Comparison of ENCODE assay signal across 8 cellular contexts in genomic region chr15:85504739-85505676, GRCh38.
DNase-seq lines count a peak whose midpoint lies in the region; ATAC-seq, FAIRE-seq and TF ChIP-seq lines count a peak whose summit lies in the region.

No MANE protein-coding gene starts in this region.

- no peak overlapping the region for H3K9ac ChIP-seq in astrocyte (ENCODE audit: low read length)

- H2AFZ ChIP-seq in astrocyte (ENCODE audit: low read depth, low read length), result no peak overlapping the region

- H3K36me3 ChIP-seq in HEK293 (ENCODE audit: control insufficient read depth in 2 of 2, insufficient read depth in 1 of 2, low read length in 2 of 2) (no peaks in the 10 kb centered on the region), astrocyte (ENCODE audit: insufficient read depth, low read length) (no peaks in the 10 kb centered on the region)

- ATAC-seq in CD4-positive, alpha-beta T cell (ENCODE audit: poor library complexity), result no peak
- ATAC-seq in HG03460 (IDR thresholded peaks at IDR 0.05; ENCODE audit: unreplicated experiment) (no peak), esophagus mucosa (no peak)

- peak in 7 of 10 experiments; percentile 6 to 30 (median 13) for DNase-seq in CD4-positive, alpha-beta T cell
- peak; percentile 66 for DNase-seq in RKO (ENCODE audit: low spot score)
- peak; percentile 41 for DNase-seq in astrocyte (ENCODE audit: low read depth)
- peak; percentile 22 for DNase-seq in iPS-NIHi11 (ENCODE audit: low spot score)
- DNase-seq in stimulated activated CD4-positive, alpha-beta T cell treated with anti-CD3 and anti-CD28 coated beads, Interleukin-12 subunit alpha, Interleukin-12 subunit beta, amount 100 ng/mL, for 48 hours (ENCODE audit: low read depth in 2 of 3, low spot score in 1 of 3), result peak in 2 of 3 donors; percentile 26 to 58

- H3K79me2 ChIP-seq in astrocyte (ENCODE audit: insufficient read depth, low read length), result peaks cover 82% of the 10 kb centered on the region

- H3K27me3 ChIP-seq in CD4-positive, alpha-beta T cell (ENCODE audit: control insufficient read depth, insufficient read depth, low read length), result no peaks in the 10 kb centered on the region
- H3K27me3 ChIP-seq in astrocyte (ENCODE audit: insufficient read depth, low read length), result no peaks in the 10 kb centered on the region

- no peak overlapping the region for H3K27ac ChIP-seq in CD4-positive, alpha-beta T cell (ENCODE audit: low read depth, low read length)
- no peak overlapping the region for H3K27ac ChIP-seq in HEK293 (ENCODE audit: extremely low read depth, low read depth, low read length)
- no peak overlapping the region for H3K27ac ChIP-seq in astrocyte (ENCODE audit: low read depth, low read length)

- no peaks in the 10 kb centered on the region for H3K27me3 Mint-ChIP-seq in CD4-positive, alpha-beta T cell
- no peaks in the 10 kb centered on the region for H3K27me3 Mint-ChIP-seq in astrocyte (ENCODE audit: low read depth, unreplicated experiment)

- H3K4me1 ChIP-seq in HEK293 (ENCODE audit: control insufficient read depth, insufficient read depth, low read length) (peaks cover 3% of the 10 kb centered on the region; the same call in 1 of the 2 replicates), astrocyte (ENCODE audit: insufficient read depth, low read length) (no peaks in the 10 kb centered on the region)

- POLR2A ChIA-PET in CD4-positive, alpha-beta T cell (lab: Charles Lee), result no interaction called here
- POLR2A ChIA-PET in HEK293 (lab: Yijun Ruan, JAX), result interaction anchor here (0.8 to 1.1 kb wide), 2 partner anchors 19 to 111 kb away, joined by 3 to 4 read pairs; no protein-coding TSS in a partner anchor

- H3K4me3 ChIP-seq in HEK293 (ENCODE audit: low read depth, low read length), result no peak overlapping the region
- no peak overlapping the region for H3K4me3 ChIP-seq in astrocyte (ENCODE audit: insufficient read depth, low read depth, low read length)

- intact Hi-C loops in CD4-positive, alpha-beta T cell (cut with DNase I, micrococcal nuclease), result loop anchor here (1.0 kb wide), 1 partner anchor 209 kb away; no protein-coding TSS in a partner anchor

- no peaks in the 10 kb centered on the region for H3K9me3 Mint-ChIP-seq in CD4-positive, alpha-beta T cell
- H3K9me3 Mint-ChIP-seq in astrocyte (ENCODE audit: unreplicated experiment), result no peaks in the 10 kb centered on the region

- no peak overlapping the region for H3K4me3 Mint-ChIP-seq in CD4-positive, alpha-beta T cell
- H3K4me3 Mint-ChIP-seq in astrocyte (ENCODE audit: unreplicated experiment), result no peak overlapping the region

- peaks cover 77% of the 10 kb centered on the region for H3K4me1 Mint-ChIP-seq in CD4-positive, alpha-beta T cell (ENCODE audit: low read depth)
- peaks cover 25% of the 10 kb centered on the region for H3K4me1 Mint-ChIP-seq in astrocyte (ENCODE audit: low read depth, unreplicated experiment)

- no peak overlapping the region for H3K27ac Mint-ChIP-seq in CD4-positive, alpha-beta T cell
- H3K27ac Mint-ChIP-seq in astrocyte (ENCODE audit: unreplicated experiment), result peak overlapping the region; percentile 4

- H3K36me3 Mint-ChIP-seq in CD4-positive, alpha-beta T cell (ENCODE audit: low read depth), result no peaks in the 10 kb centered on the region
- H3K36me3 Mint-ChIP-seq in astrocyte (ENCODE audit: low read depth, unreplicated experiment), result no peaks in the 10 kb centered on the region

- H3K4me2 ChIP-seq in astrocyte (ENCODE audit: low read length), result no peak overlapping the region

- no peak for FAIRE-seq in astrocyte (lab: Jason Lieb, UNC)

- CTCF ChIA-PET in CD4-positive, alpha-beta T cell (lab: Charles Lee), result interaction anchor here (0.6 to 3.5 kb wide), 9 partner anchors 11 to 476 kb away, joined by 3 to 16 read pairs (median 4); no protein-coding TSS in a partner anchor
- CTCF ChIA-PET in HEK293 (lab: Yijun Ruan, JAX), result interaction anchor here (0.5 to 6.1 kb wide), 40 partner anchors 9 to 295 kb away, joined by 3 to 46 read pairs (median 5); no protein-coding TSS in a partner anchor

- peak; percentile 75 for TF ChIP-seq CTCF in CD4-positive, alpha-beta T cell (IDR thresholded peaks at IDR 0.05)
- TF ChIP-seq CTCF in HEK293 (tag by site-specific recombination; IDR thresholded peaks at IDR 0.05) (no peak), astrocyte (IDR thresholded peaks at IDR 0.05; ENCODE audit: insufficient read depth, low read depth, low read length) (peak; percentile 71)

- peaks cover 80% of the 10 kb centered on the region for H4K20me1 ChIP-seq in astrocyte (ENCODE audit: insufficient read depth, low read length)

- H3K9me3 ChIP-seq in CD4-positive, alpha-beta T cell (ENCODE audit: control insufficient read depth, low read length), result no peaks in the 10 kb centered on the region
- H3K9me3 ChIP-seq in HEK293 (ENCODE audit: control insufficient read depth, insufficient read depth, low read depth, low read length) (no peaks in the 10 kb centered on the region), astrocyte (ENCODE audit: insufficient read depth, low read depth, low read length) (no peaks in the 10 kb centered on the region)

TF ChIP-seq in HEK293, 187 proteins besides CTCF, POLR2A, EP300 and RAD21:
- TF ChIP-seq ZSCAN5A (tag by site-specific recombination; IDR thresholded peaks at IDR 0.05), result no peak
- no peak for TF ChIP-seq ZNF544 (tag by site-specific recombination; IDR thresholded peaks at IDR 0.05)
- no peak for TF ChIP-seq MEIS1 (CRISPR knock-in tag; IDR thresholded peaks at IDR 0.05; ENCODE audit: borderline replicate concordance)
- TF ChIP-seq PRDM1 (tag by site-specific recombination; IDR thresholded peaks at IDR 0.05), result peak; percentile 69
- no peak for TF ChIP-seq OVOL3 (tag by site-specific recombination; IDR thresholded peaks at IDR 0.05)
- no peak for TF ChIP-seq ZNF658 (tag by site-specific recombination; IDR thresholded peaks at IDR 0.05)
- 0 out of 2 replicates have a peak, but pooled peaks have one; percentile 14 for TF ChIP-seq ZBTB17 (tag by site-specific recombination; IDR thresholded peaks at IDR 0.05)
- peak; percentile 37; the same call in 1 of the 2 replicates for TF ChIP-seq ZNF596 (tag by site-specific recombination; IDR thresholded peaks at IDR 0.05)
- TF ChIP-seq ZNF692 (tag by site-specific recombination; IDR thresholded peaks at IDR 0.05), result no peak
- no peak for TF ChIP-seq ZFP37 (tag by site-specific recombination; IDR thresholded peaks at IDR 0.05)
- no peak for TF ChIP-seq ZNF610 (tag by site-specific recombination; IDR thresholded peaks at IDR 0.05; ENCODE audit: borderline replicate concordance)
- TF ChIP-seq KLF16 (tag by site-specific recombination; IDR thresholded peaks at IDR 0.05), result no peak
- no peak for TF ChIP-seq ZNF670 (tag by site-specific recombination; IDR thresholded peaks at IDR 0.05; ENCODE audit: low read depth)
- no peak for TF ChIP-seq ZNF324 (tag by site-specific recombination; IDR thresholded peaks at IDR 0.05)
- no peak for TF ChIP-seq ZNF585B (tag by site-specific recombination; IDR thresholded peaks at IDR 0.05)
- TF ChIP-seq ZBTB10 (tag by site-specific recombination; IDR thresholded peaks at IDR 0.05), result no peak
- no peak for TF ChIP-seq ZNF10 (tag by site-specific recombination; IDR thresholded peaks at IDR 0.05)

Comparison
In these comparisons a context has a peak if more than half of its experiments do, and no peak if none do; other contexts are left out.
1. DNase-seq: peak in every context shown above with its lines; median percentile 66 in RKO; 42 in stimulated activated CD4-positive, alpha-beta T cell treated with anti-CD3 and anti-CD28 coated beads, Interleukin-12 subunit alpha, Interleukin-12 subunit beta, amount 100 ng/mL, for 48 hours; 41 in astrocyte; 22 in iPS-NIHi11; 13 in CD4-positive, alpha-beta T cell.